In the genomic region with DNA sequence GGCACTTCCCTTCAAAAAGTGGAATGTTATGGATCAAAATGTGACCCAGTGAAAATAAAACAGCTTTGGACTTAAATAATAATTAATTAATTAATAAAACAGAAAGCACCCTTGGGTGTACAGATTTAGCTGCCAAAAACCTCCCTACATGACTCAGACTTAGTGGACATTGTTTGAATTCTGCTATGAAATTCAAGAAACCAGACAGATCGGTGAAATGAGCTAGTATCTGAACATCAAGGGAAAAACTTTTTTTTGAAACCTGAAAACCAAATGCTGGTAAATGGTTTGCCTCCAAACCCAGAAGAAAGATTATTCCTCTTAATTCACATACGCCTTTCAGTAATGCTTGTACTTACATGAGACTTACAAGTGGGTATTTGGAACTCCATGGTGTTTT, we compare ENCODE assay signal across 31 cellular contexts. TPM values are rescaled to one million over a fixed set of nuclear protein-coding genes. Genes with fewer than 3 reads are reported as not detected.
"Had no signal": no experiment of that assay in that cellular context is flagged by ENCODE, and none has a peak within 500 bp of the region (broad histone marks: within the 10 kb centered on the region; RNA-seq: fewer than 3 reads in every experiment).

No MANE protein-coding gene starts in this region.

- FAIRE-seq: astrocyte, TTC549 had no signal

- H3K9me3 ChIP-seq: body of pancreas, breast epithelium had no signal

- H3K4me1 ChIP-seq: body of pancreas, breast epithelium had no signal

- ATAC-seq: activated CD8-positive, alpha-beta memory T cell treated with anti-CD3 and anti-CD28 coated beads, Interleukin-2, amount 10 ng/mL, durations not matched to agents 7 days and 5 days; activated CD8-positive, alpha-beta T cell treated with anti-CD3 and anti-CD28 coated beads, Interleukin-2, amount 10 ng/mL, durations not matched to agents 7 days and 5 days; activated naive CD8-positive, alpha-beta T cell treated with anti-CD3 and anti-CD28 coated beads, Interleukin-2, amount 50 U/mL, for 24 hours; body of pancreas had no signal

- H3K27me3 ChIP-seq: body of pancreas, brain microvascular endothelial cell had no signal

- H3K27ac ChIP-seq: body of pancreas, brain microvascular endothelial cell, breast epithelium, VCaP had no signal

- DNase-seq: activated B cell treated with CpG ODN at 0.5 μM for 24 hours; activated CD4-positive, alpha-beta memory T cell treated with anti-CD3 and anti-CD28 coated beads, Interleukin-2, amount 10 ng/mL, durations not matched to agents 7 days and 5 days; activated CD4-positive, alpha-beta T cell treated with anti-CD3 and anti-CD28 coated beads for 4 hours; activated CD4-positive, alpha-beta T cell treated with anti-CD3 and anti-CD28 coated beads, Interleukin-2, amount 10 ng/mL, durations not matched to agents 24 days and 14 days; activated CD4-positive, alpha-beta T cell treated with anti-CD3 and anti-CD28 coated beads, Interleukin-2, amount 50 U/mL, for 1 hour; activated CD4-positive, alpha-beta T cell treated with anti-CD3 and anti-CD28 coated beads, Interleukin-2, amount 50 U/mL, for 48 hours; activated CD4-positive, CD25-positive, alpha-beta regulatory T cell treated with anti-CD3 and anti-CD28 coated beads, Interleukin-2, amount 50 U/mL, for 72 hours; activated CD8-positive, alpha-beta memory T cell treated with anti-CD3 and anti-CD28 coated beads for 24 hours; activated CD8-positive, alpha-beta memory T cell treated with anti-CD3 and anti-CD28 coated beads, Interleukin-2, amount 10 ng/mL, durations not matched to agents 7 days and 5 days; activated CD8-positive, alpha-beta memory T cell treated with anti-CD3 and anti-CD28 coated beads, Interleukin-2, amount 50 U/mL, for 48 hours; activated CD8-positive, alpha-beta T cell treated with anti-CD3 and anti-CD28 coated beads, Interleukin-2, amount 10 ng/mL, durations not matched to agents 7 days and 5 days; activated effector memory CD4-positive, alpha-beta T cell treated with Interleukin-2 at 50 U/mL for 16 hours; activated gamma-delta T cell; activated naive CD4-positive, alpha-beta T cell treated with anti-CD3 and anti-CD28 coated beads, Interleukin-2, amount 10 ng/mL, durations not matched to agents 7 days and 5 days; activated naive CD4-positive, alpha-beta T cell treated with Interleukin-2 at 50 U/mL for 16 hours; activated naive CD8-positive, alpha-beta T cell treated with anti-CD3 and anti-CD28 coated beads, Interleukin-2, amount 10 ng/mL, durations not matched to agents 7 days and 5 days; activated naive CD8-positive, alpha-beta T cell treated with anti-CD3 and anti-CD28 coated beads, Interleukin-2, amount 50 U/mL, for 24 hours; activated T-cell treated with anti-CD3 and anti-CD28 coated beads, Interleukin-2, amount 50 U/mL, for 24 hours; activated T-cell treated with anti-CD3 and anti-CD28 coated beads, Interleukin-2, amount 50 U/mL, for 48 hours; aorta; body of pancreas; brain microvascular endothelial cell; central memory CD4-positive, alpha-beta T cell; T-helper 1 cell; T-helper 2 cell; T-helper 9 cell had no signal

- H3K36me3 ChIP-seq: brain microvascular endothelial cell, breast epithelium had no signal

- H3K4me3 ChIP-seq: body of pancreas, breast epithelium had no signal

RNA-seq across cellular contexts. Expression of a gene that starts 33.5 kb away (rescaled TPM):
- total RNA-seq: activated B cell treated with CpG ODN at 0.5 μM for 24 hours; activated CD4-positive, alpha-beta memory T cell treated with anti-CD3 and anti-CD28 coated beads, Interleukin-2, amount 10 ng/mL, durations not matched to agents 7 days and 5 days; activated CD4-positive, alpha-beta T cell treated with anti-CD3 and anti-CD28 coated beads, Interleukin-2, amount 10 ng/mL, durations not matched to agents 24 days and 14 days; activated CD8-positive, alpha-beta memory T cell treated with anti-CD3 and anti-CD28 coated beads, Interleukin-2, amount 10 ng/mL, durations not matched to agents 7 days and 5 days; activated CD8-positive, alpha-beta T cell treated with anti-CD3 and anti-CD28 coated beads, Interleukin-2, amount 10 ng/mL, durations not matched to agents 7 days and 5 days; activated naive CD8-positive, alpha-beta T cell treated with anti-CD3 and anti-CD28 coated beads, Interleukin-2, amount 10 ng/mL, durations not matched to agents 7 days and 5 days; aorta; breast epithelium; cardiac septum had no signal
